In genomic region chr20:56986931-56987720, GRCh38 we compare ENCODE assay signal across 12 cellular contexts.
"Had no signal": no experiment of that assay in that cellular context is flagged by ENCODE, and none has a peak within 500 bp of the region (broad histone marks: within the 10 kb centered on the region; RNA-seq: fewer than 3 reads in every experiment).

No MANE protein-coding gene starts in this region.

- ATAC-seq: activated CD8-positive, alpha-beta memory T cell treated with anti-CD3 and anti-CD28 coated beads, Interleukin-2, amount 10 ng/mL, durations not matched to agents 7 days and 5 days; activated naive CD4-positive, alpha-beta T cell treated with anti-CD3 and anti-CD28 coated beads, Interleukin-2, amount 50 U/mL, for 72 hours had no signal

- DNase-seq: activated CD4-positive, alpha-beta T cell treated with anti-CD3 and anti-CD28 coated beads for 1 hour; activated CD4-positive, alpha-beta T cell treated with anti-CD3 and anti-CD28 coated beads, Interleukin-2, amount 50 U/mL, for 48 hours; activated CD8-positive, alpha-beta memory T cell treated with anti-CD3 and anti-CD28 coated beads, Interleukin-2, amount 10 ng/mL, durations not matched to agents 7 days and 5 days; activated effector memory CD4-positive, alpha-beta T cell treated with Interleukin-2 at 50 U/mL for 16 hours; activated T-cell treated with anti-CD3 and anti-CD28 coated beads, Interleukin-2, amount 50 U/mL, for 24 hours; amygdala; hippocampal formation; kidney glomerular epithelial cell; stimulated activated CD4-positive, alpha-beta T cell treated with anti-CD3 and anti-CD28 coated beads, Interleukin-2, amount 100 ng/mL, for 48 hours; stimulated activated naive CD4-positive, alpha-beta T cell treated with Interleukin-2 at 50 U/mL for 16 hours; upper lobe of left lung had no signal
